Comparison of ENCODE assay signal across 25 cellular contexts in the genomic region with DNA sequence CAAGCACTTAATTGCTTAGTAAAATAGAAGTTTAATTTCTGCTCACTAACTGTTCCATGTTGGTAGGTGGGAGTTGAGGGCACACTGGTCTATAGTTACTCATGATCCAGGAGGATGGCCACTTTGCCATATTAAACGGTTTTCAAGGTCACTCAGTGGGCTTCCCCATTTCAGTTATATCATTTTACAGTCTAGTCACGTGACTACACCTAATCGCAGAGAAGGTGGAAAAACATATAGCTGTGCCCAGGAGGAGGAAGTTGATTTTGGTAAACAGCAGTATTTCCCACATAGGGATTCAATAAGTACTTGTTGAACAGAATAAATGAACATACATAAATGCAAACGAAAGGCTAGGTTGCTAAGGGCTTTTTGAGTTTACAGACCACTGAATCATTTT.
"Had no signal": no experiment of that assay in that cellular context is flagged by ENCODE, and none has a peak within 500 bp of the region (broad histone marks: within the 10 kb centered on the region; RNA-seq: fewer than 3 reads in every experiment).

No MANE protein-coding gene starts in this region.

- H3K27ac ChIP-seq: esophagus squamous epithelium, heart right ventricle, left lung, neural progenitor cell, prostate gland, right atrium auricular region, sigmoid colon, stomach, thyroid gland, vagina had no signal

- H3K4me2 ChIP-seq: neural progenitor cell had no signal

- H3K9me3 ChIP-seq: esophagus squamous epithelium, heart right ventricle, left lung, prostate gland, right atrium auricular region, sigmoid colon, stomach, thyroid gland, vagina had no signal

- H2AFZ ChIP-seq: neural progenitor cell had no signal

- H3K4me3 ChIP-seq: esophagus squamous epithelium, heart right ventricle, left lung, neural progenitor cell, prostate gland, right atrium auricular region, sigmoid colon, stomach, thyroid gland, vagina had no signal

- H3K4me1 ChIP-seq: neural progenitor cell, prostate gland, right atrium auricular region, sigmoid colon, stomach, vagina had no signal

- DNase-seq: effector memory CD8-positive, alpha-beta T cell; erythroblast; esophagus squamous epithelium; foreskin melanocyte; glutamatergic neuron; heart right ventricle; hippocampal formation; left cardiac atrium; left lung; mesendoderm; midbrain; naive thymus-derived CD4-positive, alpha-beta T cell; sigmoid colon; stimulated activated CD4-positive, alpha-beta T cell treated with anti-CD3 and anti-CD28 coated beads, Interleukin-2, amount 100 ng/mL, for 24 hours; stimulated activated CD4-positive, alpha-beta T cell treated with anti-CD3 and anti-CD28 coated beads, Interleukin-4, amount 100 ng/mL, for 24 hours; stimulated activated naive CD4-positive, alpha-beta T cell treated with Interleukin-2 at 50 U/mL for 16 hours; stomach; thyroid gland had no signal

- FAIRE-seq: endometrium, islet of Langerhans had no signal

- ATAC-seq: effector memory CD8-positive, alpha-beta T cell; heart right ventricle; left cardiac atrium; left lung; naive thymus-derived CD4-positive, alpha-beta T cell; stimulated activated effector memory CD8-positive, alpha-beta T cell treated with anti-CD3 and anti-CD28 coated beads, Interleukin-12 subunit alpha, Interleukin-12 subunit beta, amount 100 ng/mL, for 72 hours had no signal

- H3K9ac ChIP-seq: neural progenitor cell had no signal

- H3K27me3 ChIP-seq: esophagus squamous epithelium, left lung, neural progenitor cell, right atrium auricular region, sigmoid colon, stomach, thyroid gland, vagina had no signal

- H3K36me3 ChIP-seq: esophagus squamous epithelium, heart right ventricle, left lung, neural progenitor cell, prostate gland, right atrium auricular region, sigmoid colon, stomach, thyroid gland, vagina had no signal
